1 cellular context compared by ENCODE assay signal in the genomic region with DNA sequence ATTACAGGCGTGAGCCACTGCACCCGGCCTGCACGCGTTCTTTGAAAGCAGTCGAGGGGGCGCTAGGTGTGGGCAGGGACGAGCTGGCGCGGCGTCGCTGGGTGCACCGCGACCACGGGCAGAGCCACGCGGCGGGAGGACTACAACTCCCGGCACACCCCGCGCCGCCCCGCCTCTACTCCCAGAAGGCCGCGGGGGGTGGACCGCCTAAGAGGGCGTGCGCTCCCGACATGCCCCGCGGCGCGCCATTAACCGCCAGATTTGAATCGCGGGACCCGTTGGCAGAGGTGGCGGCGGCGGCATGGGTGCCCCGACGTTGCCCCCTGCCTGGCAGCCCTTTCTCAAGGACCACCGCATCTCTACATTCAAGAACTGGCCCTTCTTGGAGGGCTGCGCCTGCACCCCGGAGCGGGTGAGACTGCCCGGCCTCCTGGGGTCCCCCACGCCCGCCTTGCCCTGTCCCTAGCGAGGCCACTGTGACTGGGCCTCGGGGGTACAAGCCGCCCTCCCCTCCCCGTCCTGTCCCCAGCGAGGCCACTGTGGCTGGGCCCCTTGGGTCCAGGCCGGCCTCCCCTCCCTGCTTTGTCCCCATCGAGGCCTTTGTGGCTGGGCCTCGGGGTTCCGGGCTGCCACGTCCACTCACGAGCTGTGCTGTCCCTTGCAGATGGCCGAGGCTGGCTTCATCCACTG.
TF ChIP-seq lines count a peak whose summit lies in the region.

A gene (plus strand): TSS at position 238 of the 690 bp plus-strand sequence. CDS start 64 bp downstream, at position 302.

TF ChIP-seq in K562, 482 proteins besides CTCF, POLR2A, EP300 and RAD21 (continued from another document and continues in another):
- TF ChIP-seq DDX20 (tag; IDR thresholded peaks at IDR 0.05; ENCODE audit: low read depth), result no peak
- no peak for TF ChIP-seq SETDB1 (IDR thresholded peaks at IDR 0.05; ENCODE audit: low read length)
- no peak for TF ChIP-seq ZFP30 (CRISPR knock-in tag; IDR thresholded peaks at IDR 0.05; ENCODE audit: borderline replicate concordance)
- TF ChIP-seq, protein P1, sequence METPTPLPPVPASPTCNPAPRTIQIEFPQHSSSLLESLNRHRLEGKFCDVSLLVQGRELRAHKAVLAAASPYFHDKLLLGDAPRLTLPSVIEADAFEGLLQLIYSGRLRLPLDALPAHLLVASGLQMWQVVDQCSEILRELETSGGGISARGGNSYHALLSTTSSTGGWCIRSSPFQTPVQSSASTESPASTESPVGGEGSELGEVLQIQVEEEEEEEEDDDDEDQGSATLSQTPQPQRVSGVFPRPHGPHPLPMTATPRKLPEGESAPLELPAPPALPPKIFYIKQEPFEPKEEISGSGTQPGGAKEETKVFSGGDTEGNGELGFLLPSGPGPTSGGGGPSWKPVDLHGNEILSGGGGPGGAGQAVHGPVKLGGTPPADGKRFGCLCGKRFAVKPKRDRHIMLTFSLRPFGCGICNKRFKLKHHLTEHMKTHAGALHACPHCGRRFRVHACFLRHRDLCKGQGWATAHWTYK (CRISPR knock-in tag; IDR thresholded peaks at IDR 0.05), result peak; percentile 80; the same call in 1 of the 2 replicates
- peak; percentile 97 to 98 for TF ChIP-seq SIN3A (IDR thresholded peaks at IDR 0.05; ENCODE audit: borderline replicate concordance in 2 of 2, control insufficient read depth in 1 of 2, low read depth in 2 of 2, low read length in 2 of 2)
- no peak for TF ChIP-seq MCM5 (IDR thresholded peaks at IDR 0.05; ENCODE audit: low read depth)
- TF ChIP-seq, protein P2, sequence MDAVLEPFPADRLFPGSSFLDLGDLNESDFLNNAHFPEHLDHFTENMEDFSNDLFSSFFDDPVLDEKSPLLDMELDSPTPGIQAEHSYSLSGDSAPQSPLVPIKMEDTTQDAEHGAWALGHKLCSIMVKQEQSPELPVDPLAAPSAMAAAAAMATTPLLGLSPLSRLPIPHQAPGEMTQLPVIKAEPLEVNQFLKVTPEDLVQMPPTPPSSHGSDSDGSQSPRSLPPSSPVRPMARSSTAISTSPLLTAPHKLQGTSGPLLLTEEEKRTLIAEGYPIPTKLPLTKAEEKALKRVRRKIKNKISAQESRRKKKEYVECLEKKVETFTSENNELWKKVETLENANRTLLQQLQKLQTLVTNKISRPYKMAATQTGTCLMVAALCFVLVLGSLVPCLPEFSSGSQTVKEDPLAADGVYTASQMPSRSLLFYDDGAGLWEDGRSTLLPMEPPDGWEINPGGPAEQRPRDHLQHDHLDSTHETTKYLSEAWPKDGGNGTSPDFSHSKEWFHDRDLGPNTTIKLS (IDR thresholded peaks at IDR 0.05; ENCODE audit: borderline replicate concordance, low read depth), result peak; percentile 90
- TF ChIP-seq BRF1 (IDR thresholded peaks at IDR 0.05; ENCODE audit: borderline replicate concordance, extremely low read depth, insufficient read length), result no peak
- TF ChIP-seq, protein P3, sequence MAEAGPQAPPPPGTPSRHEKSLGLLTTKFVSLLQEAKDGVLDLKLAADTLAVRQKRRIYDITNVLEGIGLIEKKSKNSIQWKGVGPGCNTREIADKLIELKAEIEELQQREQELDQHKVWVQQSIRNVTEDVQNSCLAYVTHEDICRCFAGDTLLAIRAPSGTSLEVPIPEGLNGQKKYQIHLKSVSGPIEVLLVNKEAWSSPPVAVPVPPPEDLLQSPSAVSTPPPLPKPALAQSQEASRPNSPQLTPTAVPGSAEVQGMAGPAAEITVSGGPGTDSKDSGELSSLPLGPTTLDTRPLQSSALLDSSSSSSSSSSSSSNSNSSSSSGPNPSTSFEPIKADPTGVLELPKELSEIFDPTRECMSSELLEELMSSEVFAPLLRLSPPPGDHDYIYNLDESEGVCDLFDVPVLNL (CRISPR knock-in tag; IDR thresholded peaks at IDR 0.05; ENCODE audit: low read depth), result peak; percentile 99
- TF ChIP-seq MCM3 (IDR thresholded peaks at IDR 0.05), result no peak
- TF ChIP-seq ZNF146 (CRISPR knock-in tag; IDR thresholded peaks at IDR 0.05; ENCODE audit: unreplicated experiment), result no peak
- TF ChIP-seq, protein P4, sequence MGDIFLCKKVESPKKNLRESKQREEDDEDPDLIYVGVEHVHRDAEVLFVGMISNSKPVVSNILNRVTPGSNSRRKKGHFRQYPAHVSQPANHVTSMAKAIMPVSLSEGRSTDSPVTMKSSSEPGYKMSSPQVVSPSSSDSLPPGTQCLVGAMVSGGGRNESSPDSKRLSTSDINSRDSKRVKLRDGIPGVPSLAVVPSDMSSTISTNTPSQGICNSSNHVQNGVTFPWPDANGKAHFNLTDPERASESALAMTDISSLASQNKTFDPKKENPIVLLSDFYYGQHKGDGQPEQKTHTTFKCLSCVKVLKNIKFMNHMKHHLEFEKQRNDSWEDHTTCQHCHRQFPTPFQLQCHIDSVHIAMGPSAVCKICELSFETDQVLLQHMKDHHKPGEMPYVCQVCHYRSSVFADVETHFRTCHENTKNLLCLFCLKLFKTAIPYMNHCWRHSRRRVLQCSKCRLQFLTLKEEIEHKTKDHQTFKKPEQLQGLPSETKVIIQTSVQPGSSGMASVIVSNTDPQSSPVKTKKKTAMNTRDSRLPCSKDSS (IDR thresholded peaks at IDR 0.05; ENCODE audit: low read depth, partially characterized antibody), result no peak
- TF ChIP-seq HNRNPK (IDR thresholded peaks at IDR 0.05; ENCODE audit: low read depth, low read length, poor library complexity, severe bottlenecking), result no peak
- peak; percentile 99 for TF ChIP-seq SP1 (CRISPR knock-in tag; IDR thresholded peaks at IDR 0.05)
- TF ChIP-seq, protein P5, sequence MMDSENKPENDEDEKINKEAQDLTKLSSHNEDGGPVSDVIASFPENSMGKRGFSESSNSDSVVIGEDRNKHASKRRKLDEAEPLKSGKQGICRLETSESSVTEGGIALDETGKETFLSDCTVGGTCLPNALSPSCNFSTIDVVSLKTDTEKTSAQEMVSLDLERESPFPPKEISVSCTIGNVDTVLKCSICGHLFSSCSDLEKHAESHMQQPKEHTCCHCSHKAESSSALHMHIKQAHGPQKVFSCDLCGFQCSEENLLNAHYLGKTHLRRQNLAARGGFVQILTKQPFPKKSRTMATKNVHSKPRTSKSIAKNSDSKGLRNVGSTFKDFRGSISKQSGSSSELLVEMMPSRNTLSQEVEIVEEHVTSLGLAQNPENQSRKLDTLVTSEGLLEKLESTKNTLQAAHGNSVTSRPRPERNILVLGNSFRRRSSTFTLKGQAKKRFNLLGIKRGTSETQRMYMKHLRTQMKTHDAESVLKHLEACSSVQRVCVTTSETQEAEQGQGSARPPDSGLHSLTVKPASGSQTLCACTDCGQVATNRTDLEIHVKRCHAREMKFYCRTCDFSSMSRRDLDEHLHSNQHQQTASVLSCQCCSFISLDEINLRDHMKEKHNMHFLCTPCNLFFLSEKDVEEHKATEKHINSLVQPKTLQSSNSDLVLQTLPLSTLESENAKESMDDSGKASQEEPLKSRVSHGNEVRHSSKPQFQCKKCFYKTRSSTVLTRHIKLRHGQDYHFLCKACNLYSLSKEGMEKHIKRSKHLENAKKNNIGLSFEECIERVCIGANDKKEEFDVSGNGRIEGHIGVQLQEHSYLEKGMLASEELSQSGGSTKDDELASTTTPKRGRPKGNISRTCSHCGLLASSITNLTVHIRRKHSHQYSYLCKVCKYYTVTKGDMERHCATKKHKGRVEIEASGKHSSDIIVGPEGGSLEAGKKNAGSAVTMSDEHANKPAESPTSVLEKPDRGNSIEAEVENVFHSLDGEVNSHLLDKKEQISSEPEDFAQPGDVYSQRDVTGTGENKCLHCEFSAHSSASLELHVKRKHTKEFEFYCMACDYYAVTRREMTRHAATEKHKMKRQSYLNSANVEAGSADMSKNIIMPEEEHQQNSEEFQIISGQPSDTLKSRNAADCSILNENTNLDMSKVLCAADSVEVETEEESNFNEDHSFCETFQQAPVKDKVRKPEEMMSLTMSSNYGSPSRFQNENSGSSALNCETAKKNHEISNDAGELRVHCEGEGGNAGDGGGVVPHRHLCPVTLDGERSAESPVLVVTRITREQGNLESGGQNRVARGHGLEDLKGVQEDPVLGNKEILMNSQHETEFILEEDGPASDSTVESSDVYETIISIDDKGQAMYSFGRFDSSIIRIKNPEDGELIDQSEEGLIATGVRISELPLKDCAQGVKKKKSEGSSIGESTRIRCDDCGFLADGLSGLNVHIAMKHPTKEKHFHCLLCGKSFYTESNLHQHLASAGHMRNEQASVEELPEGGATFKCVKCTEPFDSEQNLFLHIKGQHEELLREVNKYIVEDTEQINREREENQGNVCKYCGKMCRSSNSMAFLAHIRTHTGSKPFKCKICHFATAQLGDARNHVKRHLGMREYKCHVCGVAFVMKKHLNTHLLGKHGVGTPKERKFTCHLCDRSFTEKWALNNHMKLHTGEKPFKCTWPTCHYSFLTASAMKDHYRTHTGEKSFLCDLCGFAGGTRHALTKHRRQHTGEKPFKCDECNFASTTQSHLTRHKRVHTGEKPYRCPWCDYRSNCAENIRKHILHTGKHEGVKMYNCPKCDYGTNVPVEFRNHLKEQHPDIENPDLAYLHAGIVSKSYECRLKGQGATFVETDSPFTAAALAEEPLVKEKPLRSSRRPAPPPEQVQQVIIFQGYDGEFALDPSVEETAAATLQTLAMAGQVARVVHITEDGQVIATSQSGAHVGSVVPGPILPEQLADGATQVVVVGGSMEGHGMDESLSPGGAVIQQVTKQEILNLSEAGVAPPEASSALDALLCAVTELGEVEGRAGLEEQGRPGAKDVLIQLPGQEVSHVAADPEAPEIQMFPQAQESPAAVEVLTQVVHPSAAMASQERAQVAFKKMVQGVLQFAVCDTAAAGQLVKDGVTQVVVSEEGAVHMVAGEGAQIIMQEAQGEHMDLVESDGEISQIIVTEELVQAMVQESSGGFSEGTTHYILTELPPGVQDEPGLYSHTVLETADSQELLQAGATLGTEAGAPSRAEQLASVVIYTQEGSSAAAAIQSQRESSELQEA (IDR thresholded peaks at IDR 0.05; ENCODE audit: low read depth), result no peak
- no peak for TF ChIP-seq RBM22 (IDR thresholded peaks at IDR 0.05; ENCODE audit: low read depth, low read length, poor library complexity, severe bottlenecking)
- TF ChIP-seq NR2C1 (IDR thresholded peaks at IDR 0.05), result no peak
- TF ChIP-seq NR2C1 (tag; IDR thresholded peaks at IDR 0.05), result peak; percentile 60; the same call in 1 of the 2 replicates
- TF ChIP-seq CC2D1A (IDR thresholded peaks at IDR 0.05), result peak; percentile 32; the same call in 1 of the 2 replicates
- no peak for TF ChIP-seq NFE2L1 (tag; IDR thresholded peaks at IDR 0.05; ENCODE audit: borderline replicate concordance, low read depth)
- no peak for TF ChIP-seq LARP7 (IDR thresholded peaks at IDR 0.05)
- no peak for TF ChIP-seq SRSF1 (IDR thresholded peaks at IDR 0.05; ENCODE audit: low read depth, low read length)
- peak; percentile 98 for TF ChIP-seq HNRNPL (IDR thresholded peaks at IDR 0.05; ENCODE audit: low read depth, low read length)
- TF ChIP-seq ZC3H8 (IDR thresholded peaks at IDR 0.05), result no peak
- peak; percentile 72; the same call in 1 of the 2 replicates for TF ChIP-seq TOE1 (IDR thresholded peaks at IDR 0.05; ENCODE audit: borderline replicate concordance)
- no peak; the same call in 1 of the 2 replicates for TF ChIP-seq TOE1 (CRISPR knock-in tag; IDR thresholded peaks at IDR 0.05; ENCODE audit: borderline replicate concordance, low read depth)
- no peak for TF ChIP-seq PTTG1 (tag; IDR thresholded peaks at IDR 0.05; ENCODE audit: low read depth)
- no peak for TF ChIP-seq TSC22D4 (tag; IDR thresholded peaks at IDR 0.05)
- no peak for TF ChIP-seq PHB2 (IDR thresholded peaks at IDR 0.05; ENCODE audit: low read depth)
- TF ChIP-seq ZNF134 (CRISPR knock-in tag; conservative IDR thresholded peaks at IDR 0.05), result no peak
- TF ChIP-seq, protein P6, sequence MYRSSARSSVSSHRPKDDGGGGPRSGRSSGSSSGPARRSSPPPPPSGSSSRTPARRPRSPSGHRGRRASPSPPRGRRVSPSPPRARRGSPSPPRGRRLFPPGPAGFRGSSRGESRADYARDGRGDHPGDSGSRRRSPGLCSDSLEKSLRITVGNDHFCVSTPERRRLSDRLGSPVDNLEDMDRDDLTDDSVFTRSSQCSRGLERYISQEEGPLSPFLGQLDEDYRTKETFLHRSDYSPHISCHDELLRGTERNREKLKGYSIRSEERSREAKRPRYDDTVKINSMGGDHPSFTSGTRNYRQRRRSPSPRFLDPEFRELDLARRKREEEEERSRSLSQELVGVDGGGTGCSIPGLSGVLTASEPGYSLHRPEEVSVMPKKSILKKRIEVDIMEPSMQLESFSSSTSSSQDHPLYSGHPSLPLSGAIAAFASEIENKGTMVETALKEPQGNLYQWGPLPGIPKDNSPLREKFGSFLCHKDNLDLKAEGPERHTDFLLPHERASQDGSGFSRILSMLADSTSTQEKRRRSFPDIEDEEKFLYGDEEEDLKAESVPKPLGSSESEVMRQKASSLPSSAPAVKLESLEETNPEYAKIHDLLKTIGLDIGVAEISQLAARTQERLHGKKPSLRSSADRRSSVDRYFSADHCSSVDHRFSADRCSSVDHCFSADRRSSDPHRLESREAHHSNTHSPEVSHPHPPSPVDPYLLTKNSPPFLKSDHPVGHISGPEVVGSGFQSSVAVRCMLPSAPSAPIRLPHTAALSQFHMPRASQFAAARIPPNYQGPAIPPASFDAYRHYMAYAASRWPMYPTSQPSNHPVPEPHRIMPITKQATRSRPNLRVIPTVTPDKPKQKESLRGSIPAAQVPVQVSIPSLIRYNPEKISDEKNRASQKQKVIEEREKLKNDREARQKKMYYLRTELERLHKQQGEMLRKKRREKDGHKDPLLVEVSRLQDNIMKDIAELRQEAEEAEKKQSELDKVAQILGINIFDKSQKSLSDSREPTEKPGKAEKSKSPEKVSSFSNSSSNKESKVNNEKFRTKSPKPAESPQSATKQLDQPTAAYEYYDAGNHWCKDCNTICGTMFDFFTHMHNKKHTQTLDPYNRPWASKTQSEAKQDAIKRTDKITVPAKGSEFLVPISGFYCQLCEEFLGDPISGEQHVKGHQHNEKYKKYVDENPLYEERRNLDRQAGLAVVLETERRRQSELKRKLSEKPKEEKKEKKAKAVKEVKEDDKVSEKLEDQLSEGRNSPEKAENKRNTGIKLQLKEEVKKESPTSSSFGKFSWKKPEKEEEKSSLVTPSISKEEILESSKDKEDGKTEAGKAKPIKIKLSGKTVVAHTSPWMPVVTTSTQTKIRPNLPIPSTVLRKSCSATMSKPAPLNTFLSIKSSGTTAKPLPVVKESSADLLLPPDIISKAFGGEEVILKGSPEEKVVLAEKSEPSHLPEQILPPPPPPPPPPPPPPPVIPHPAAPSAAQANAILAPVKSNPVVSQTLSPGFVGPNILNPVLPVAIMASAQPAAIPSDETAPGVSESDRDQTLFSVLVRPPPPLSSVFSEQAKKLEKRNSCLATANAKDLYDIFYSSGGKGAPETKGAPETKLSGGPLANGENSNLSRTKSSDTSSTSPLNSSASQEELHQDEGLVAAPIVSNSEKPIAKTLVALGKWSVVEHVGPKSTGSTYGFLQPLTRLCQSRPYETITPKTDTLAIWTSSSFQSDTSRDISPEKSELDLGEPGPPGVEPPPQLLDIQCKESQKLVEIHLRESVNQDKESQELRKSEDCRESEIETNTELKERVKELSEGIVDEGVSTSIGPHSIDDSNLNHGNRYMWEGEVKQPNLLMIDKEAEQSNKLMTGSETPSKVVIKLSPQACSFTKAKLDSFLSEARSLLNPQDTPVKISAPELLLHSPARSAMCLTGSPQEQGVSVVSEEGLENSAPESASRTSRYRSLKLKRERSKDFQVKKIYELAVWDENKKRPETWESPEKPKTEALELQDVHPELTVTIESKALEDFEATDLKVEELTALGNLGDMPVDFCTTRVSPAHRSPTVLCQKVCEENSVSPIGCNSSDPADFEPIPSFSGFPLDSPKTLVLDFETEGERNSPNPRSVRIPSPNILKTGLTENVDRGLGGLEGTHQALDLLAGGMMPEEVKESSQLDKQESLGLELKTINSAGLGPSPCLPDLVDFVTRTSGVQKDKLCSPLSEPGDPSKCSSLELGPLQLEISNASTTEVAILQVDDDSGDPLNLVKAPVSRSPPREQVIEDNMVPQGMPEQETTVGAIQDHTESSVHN (IDR thresholded peaks at IDR 0.05; ENCODE audit: borderline replicate concordance in 1 of 2, low read depth in 1 of 2), result no peak
- TF ChIP-seq ZNF586 (CRISPR knock-in tag; conservative IDR thresholded peaks at IDR 0.05), result no peak
- no peak for TF ChIP-seq FUS (optimal IDR thresholded peaks at IDR 0.05; ENCODE audit: low read depth, low read length)
- TF ChIP-seq NFXL1 (CRISPR knock-in tag; IDR thresholded peaks at IDR 0.05), result no peak
- TF ChIP-seq POLR2AphosphoS5 (IDR thresholded peaks at IDR 0.05; ENCODE audit: control insufficient read depth, insufficient read depth, low read depth, low read length), result peak; percentile 48; the same call in 1 of the 2 replicates
